Comparison of ENCODE assay signal across 10 cellular contexts in genomic region chr1:21655748-21656147, GRCh38. TPM values are rescaled to one million over a fixed set of nuclear protein-coding genes. Genes with fewer than 3 reads are reported as not detected.
A peak's percentile ranks its signal among the peaks of the same experiment; 100 is the strongest.
DNase-seq lines count a peak whose midpoint lies in the region; ATAC-seq and TF ChIP-seq lines count a peak whose summit lies in the region.
"Had no signal": no experiment of that assay in that cellular context is flagged by ENCODE, and none has a peak within 500 bp of the region (broad histone marks: within the 10 kb centered on the region; RNA-seq: fewer than 3 reads in every experiment).

No MANE protein-coding gene starts in this region.

- H3K27me3 Mint-ChIP-seq in Calu3 (ENCODE audit: unreplicated experiment): peaks cover 14% of the 10 kb centered on the region
- peaks cover 29% of the 10 kb centered on the region for H3K27me3 Mint-ChIP-seq in WTC11 (ENCODE audit: low read depth)

- H3K9me3 ChIP-seq in tibial artery (no peaks in the 10 kb centered on the region), right cardiac atrium (ENCODE audit: control insufficient read depth, low read length) (no peaks in the 10 kb centered on the region)
- H3K9me3 ChIP-seq: upper lobe of left lung had no signal

- no peak overlapping the region for H3K27ac Mint-ChIP-seq in Calu3 (ENCODE audit: unreplicated experiment)
- no peak overlapping the region for H3K27ac Mint-ChIP-seq in WTC11
- H3K27ac Mint-ChIP-seq: activated naive CD8-positive, alpha-beta T cell had no signal

- no TSS peak for BruUV-seq in Calu3 (replicated peaks; lab: Mats Ljungman, UMichigan)

- H3K27ac ChIP-seq in tibial artery (no peak overlapping the region), right cardiac atrium (ENCODE audit: low read length) (no peak overlapping the region)
- H3K27ac ChIP-seq: upper lobe of left lung had no signal

- peak; percentile 50 for DNase-seq in Calu3
- DNase-seq in HPDE6-E6E7 (ENCODE audit: extremely low spot score): peak; percentile 81
- DNase-seq in WTC11 (ENCODE audit: low spot score): peak; percentile 67
- peak; percentile 73 for DNase-seq in kidney tubule cell (ENCODE audit: low spot score)
- DNase-seq in activated CD4-positive, alpha-beta T cell treated with anti-CD3 and anti-CD28 coated beads for 48 hours: no peak
- DNase-seq in tibial artery: no peak
- DNase-seq in right cardiac atrium: no peak

- H3K4me3 Mint-ChIP-seq in Calu3 (ENCODE audit: low read depth, unreplicated experiment) (no peak overlapping the region), WTC11 (no peak overlapping the region)
- H3K4me3 Mint-ChIP-seq: activated naive CD8-positive, alpha-beta T cell had no signal

- no peaks in the 10 kb centered on the region for H3K36me3 ChIP-seq in tibial artery
- H3K36me3 ChIP-seq: upper lobe of left lung had no signal

- ATAC-seq in WTC11 (peak; percentile 77), HG03565 (IDR thresholded peaks at IDR 0.05; ENCODE audit: unreplicated experiment) (no peak), right cardiac atrium (no peak)

- POLR2A ChIA-PET in WTC11 (lab: Charles Lee): interaction anchor here (1.1 kb wide), 1 partner anchor 17 kb away, joined by 3 read pairs; no protein-coding TSS in a partner anchor

- H3K27me3 ChIP-seq in tibial artery (peaks cover 0 to 40% of the 10 kb centered on the region in 2 donors), right cardiac atrium (ENCODE audit: control insufficient read depth, insufficient read depth) (no peaks in the 10 kb centered on the region)

- intact Hi-C loops in Calu3 (cut with micrococcal nuclease; ENCODE audit: unreplicated experiment) (loop anchor here (5.0 to 10.0 kb wide), 3 partner anchors 58 to 283 kb away; no protein-coding TSS in a partner anchor), tibial artery (cut with DNase I; ENCODE audit: low total_unique reads) (no loop called here), right cardiac atrium (cut with DNase I) (loop anchor here (2.0 to 10.0 kb wide), 6 partner anchors 141 to 421 kb away; partner anchors contain the start of gene ALPL (in 1 of the 4))

- WGBS in right cardiac atrium: 41% methylated on average over 4 of the region's 4 CpGs

- no peak for TF ChIP-seq CTCF in Calu3 (IDR thresholded peaks at IDR 0.05; ENCODE audit: unreplicated experiment)
- TF ChIP-seq CTCF in WTC11 (IDR thresholded peaks at IDR 0.05): no peak
- TF ChIP-seq CTCF in tibial artery (IDR thresholded peaks at IDR 0.05): no peak

- H3K4me1 Mint-ChIP-seq in Calu3 (ENCODE audit: low read depth, unreplicated experiment) (peaks cover 25% of the 10 kb centered on the region), WTC11 (peaks cover 18% of the 10 kb centered on the region)

- H3K36me3 Mint-ChIP-seq in Calu3 (ENCODE audit: insufficient read depth, unreplicated experiment) (peaks cover 12% of the 10 kb centered on the region), WTC11 (no peaks in the 10 kb centered on the region)
- H3K36me3 Mint-ChIP-seq: activated naive CD8-positive, alpha-beta T cell had no signal

- CTCF ChIA-PET in Calu3 (lab: Charles Lee) (no interaction called here), WTC11 (lab: Charles Lee) (interaction anchor here (0.6 to 2.5 kb wide), 14 partner anchors 8 to 450 kb away, joined by 3 to 11 read pairs (median 4); partner anchors contain the start of gene RAP1GAP)

- H3K4me1 ChIP-seq in tibial artery: peaks cover 0 to 29% (median 13%) of the 10 kb centered on the region in 4 donors
- peaks cover 8% of the 10 kb centered on the region for H3K4me1 ChIP-seq in right cardiac atrium (ENCODE audit: control insufficient read depth, insufficient read depth, low read length)

- no peak overlapping the region for H3K4me3 ChIP-seq in tibial artery
- H3K4me3 ChIP-seq in right cardiac atrium (ENCODE audit: low read length): no peak overlapping the region
- H3K4me3 ChIP-seq: upper lobe of left lung had no signal

- H3K9me3 Mint-ChIP-seq in Calu3 (ENCODE audit: low read depth, unreplicated experiment) (no peaks in the 10 kb centered on the region), WTC11 (no peaks in the 10 kb centered on the region)

TF ChIP-seq in WTC11, 78 proteins besides CTCF, POLR2A, EP300 and RAD21:
- no peak for TF ChIP-seq CREB1 (CRISPR knock-in tag; IDR thresholded peaks at IDR 0.05)
- TF ChIP-seq GTF2I (CRISPR knock-in tag; conservative IDR thresholded peaks at IDR 0.05): no peak
- 0 out of 2 replicates have a peak, but pooled peaks have one; percentile 58 for TF ChIP-seq ZNF121 (CRISPR knock-in tag; IDR thresholded peaks at IDR 0.05)

RNA-seq across cellular contexts. Expression of gene RAP1GAP, which starts 13.4 kb away (rescaled TPM):
- total RNA-seq in Calu3 (2022): 23.8 and 26.8 TPM in 2 replicates
- total RNA-seq in WTC11 (2021): 7.6 to 9.9 TPM (median 9.7 TPM) in 3 replicates
- 10 to 100 TPM; 15.3 to 18.7 (median 16.4) TPM for total RNA-seq in right cardiac atrium
- polyA plus RNA-seq in right cardiac atrium: 18.4 TPM

Comparison
In these comparisons a context has a peak if more than half of its experiments do, and no peak if none do; other contexts are left out.
1. DNase-seq: peak in Calu3 (single experiment), HPDE6-E6E7 (single experiment), WTC11 (single experiment) and kidney tubule cell (single experiment); none in activated CD4-positive, alpha-beta T cell treated with anti-CD3 and anti-CD28 coated beads for 48 hours (single experiment), tibial artery (0 of 2) and right cardiac atrium (0 of 3).